Comparison of ENCODE assay signal across 20 cellular contexts in the genomic region with DNA sequence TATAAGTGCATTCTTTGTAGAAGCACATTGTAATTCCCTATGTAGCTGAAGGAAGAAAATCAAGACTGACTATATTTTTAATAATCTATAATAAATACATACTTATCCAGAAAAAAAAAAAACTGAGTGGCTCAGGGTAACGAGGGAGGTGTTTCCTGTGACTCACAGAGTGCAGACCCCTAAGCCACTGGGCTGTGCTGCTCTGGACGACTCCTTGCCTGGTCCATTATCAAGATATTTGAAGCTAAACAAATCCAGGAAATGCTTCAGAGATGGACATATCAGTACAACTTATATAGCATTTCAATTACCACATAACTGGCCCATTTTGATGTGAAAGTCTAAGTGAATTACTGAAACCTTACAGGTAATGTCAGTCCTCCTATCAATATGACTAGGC.
A peak's percentile ranks its signal among the peaks of the same experiment; 100 is the strongest.
DNase-seq lines count a peak whose midpoint lies in the region; ATAC-seq and TF ChIP-seq lines count a peak whose summit lies in the region.
"Had no signal": no experiment of that assay in that cellular context is flagged by ENCODE, and none has a peak within 500 bp of the region (broad histone marks: within the 10 kb centered on the region; RNA-seq: fewer than 3 reads in every experiment).

No MANE protein-coding gene starts in this region.

- H3K9ac ChIP-seq in SK-N-SH: no peak overlapping the region
- H3K9ac ChIP-seq: BLaER1 treated with 17β-estradiol and CSF1 and Interleukin-3, amounts not matched to agents 10 nM and 100 nM had no signal

- H3K4me3 ChIP-seq in SK-N-SH (ENCODE audit: low read depth in 2 of 2, low read length in 1 of 2) (no peak overlapping the region), fibroblast of pulmonary artery (replicated peaks; ENCODE audit: low read depth, low read length) (no peak overlapping the region), ascending aorta (no peak overlapping the region)
- H3K4me3 ChIP-seq: A549; BLaER1 treated with 17β-estradiol and CSF1 and Interleukin-3, amounts not matched to agents 10 nM and 100 nM; GM12878 had no signal

- no peaks in the 10 kb centered on the region for H3K27me3 Mint-ChIP-seq in chondrocyte (ENCODE audit: low read depth)

- TF ChIP-seq EP300 in SK-N-SH (IDR thresholded peaks at IDR 0.05; ENCODE audit: borderline replicate concordance in 1 of 2, low read depth in 1 of 2, low read length in 1 of 2): no peak

- H3K27ac Mint-ChIP-seq in chondrocyte (ENCODE audit: unreplicated experiment): peak overlapping the region; percentile 51
- H3K27ac Mint-ChIP-seq: CD8-positive, alpha-beta T cell; HFFc6 had no signal

- no peak overlapping the region for H3K4me3 Mint-ChIP-seq in chondrocyte (ENCODE audit: unreplicated experiment)
- H3K4me3 Mint-ChIP-seq: CD8-positive, alpha-beta T cell; HFFc6 had no signal

- H3K9me3 ChIP-seq in SK-N-SH: no peaks in the 10 kb centered on the region
- no peaks in the 10 kb centered on the region for H3K9me3 ChIP-seq in ascending aorta
- H3K9me3 ChIP-seq: A549; BLaER1 treated with 17β-estradiol and CSF1 and Interleukin-3, amounts not matched to agents 10 nM and 100 nM had no signal

- H3F3A ChIP-seq in SK-N-SH (replicated peaks; ENCODE audit: insufficient read depth): peaks cover 12% of the 10 kb centered on the region

- no peaks in the 10 kb centered on the region for H3K79me2 ChIP-seq in SK-N-SH (ENCODE audit: insufficient read depth)

- no peaks in the 10 kb centered on the region for H4K20me1 ChIP-seq in SK-N-SH (ENCODE audit: insufficient read depth)
- H4K20me1 ChIP-seq: BLaER1 treated with 17β-estradiol and CSF1 and Interleukin-3, amounts not matched to agents 10 nM and 100 nM had no signal

- DNase-seq in SK-N-SH: no peak
- DNase-seq in chondrocyte (ENCODE audit: low spot score): no peak
- DNase-seq in fibroblast of pulmonary artery (ENCODE audit: low read depth): peak; percentile 38
- no peak for DNase-seq in activated CD8-positive, alpha-beta memory T cell treated with anti-CD3 and anti-CD28 coated beads for 24 hours
- no peak for DNase-seq in NCI-H1694 treated with DMSO at 0.1 percent for 48 hours (lab: John Stamatoyannopoulos, UW)
- no peak for DNase-seq in ascending aorta (ENCODE audit: low spot score in 2 of 2)
- DNase-seq: AML-193; Calu3; CD8-positive, alpha-beta T cell; DMS79 treated with DMSO at 0.1 percent for 48 hours; GOT3; H7; HFFc6 had no signal

- H3K36me3 Mint-ChIP-seq in chondrocyte (ENCODE audit: low read depth): peaks cover 2% of the 10 kb centered on the region

- H3K9me2 ChIP-seq in SK-N-SH: no peaks in the 10 kb centered on the region

- CTCF ChIA-PET in SK-N-SH (lab: Yijun Ruan, JAX): interaction anchor here (1.3 kb wide), 1 partner anchor 470 kb away, joined by 3 read pairs; no protein-coding TSS in a partner anchor

- 40% methylated on average over 2 of the region's 2 CpGs for WGBS in SK-N-SH (ENCODE audit: low lambda C conversion rate)

- 0 out of 2 replicates have a peak overlapping the region, but pooled peaks have one; percentile 8 for H2AFZ ChIP-seq in SK-N-SH (ENCODE audit: low read depth)

- intact Hi-C loops in ascending aorta (cut with DNase I): no loop called here

- ATAC-seq in SK-N-SH treated with all-trans-retinoic acid at 6 μM for 48 hours: no peak
- no peak for ATAC-seq in HG03439 (IDR thresholded peaks at IDR 0.05; ENCODE audit: unreplicated experiment)
- ATAC-seq: A549; CD8-positive, alpha-beta T cell; GM12878; HCT116 had no signal

- H3K4me1 ChIP-seq in SK-N-SH (ENCODE audit: control insufficient read depth in 1 of 2, insufficient read depth in 2 of 2, low read depth in 1 of 2, low read length in 1 of 2) (peaks cover 0 to 12% of the 10 kb centered on the region in 2 experiments; a peak in 2 of 4 replicates), ascending aorta (no peaks in the 10 kb centered on the region)
- H3K4me1 ChIP-seq: A549 had no signal

- no peaks in the 10 kb centered on the region for H3K9me3 Mint-ChIP-seq in chondrocyte (ENCODE audit: low read depth)
- H3K9me3 Mint-ChIP-seq: CD8-positive, alpha-beta T cell; HFFc6 had no signal

- POLR2A ChIA-PET in SK-N-SH (lab: Yijun Ruan, JAX): no interaction called here

- 0 out of 4 replicates have a peak overlapping the region, but pooled peaks of 1 of the 2 experiments have one; percentile 17 for H3K27ac ChIP-seq in SK-N-SH (ENCODE audit: low read depth in 2 of 2, low read length in 1 of 2)
- no peak overlapping the region for H3K27ac ChIP-seq in ascending aorta
- H3K27ac ChIP-seq: 22Rv1; A549; BLaER1 treated with 17β-estradiol and CSF1 and Interleukin-3, amounts not matched to agents 10 nM and 100 nM had no signal

- no peak overlapping the region for H3K4me2 ChIP-seq in SK-N-SH
- H3K4me2 ChIP-seq: A549; BLaER1 treated with 17β-estradiol and CSF1 and Interleukin-3, amounts not matched to agents 10 nM and 100 nM had no signal

- H3K27me3 ChIP-seq in SK-N-SH (ENCODE audit: insufficient read depth) (no peaks in the 10 kb centered on the region), ascending aorta (no peaks in the 10 kb centered on the region)
- H3K27me3 ChIP-seq: BLaER1 treated with 17β-estradiol and CSF1 and Interleukin-3, amounts not matched to agents 10 nM and 100 nM had no signal

- peaks cover 58% of the 10 kb centered on the region for H3K4me1 Mint-ChIP-seq in chondrocyte (ENCODE audit: low read depth)

- TF ChIP-seq CTCF in SK-N-SH (IDR thresholded peaks at IDR 0.05): no peak
- no peak for TF ChIP-seq CTCF in chondrocyte (IDR thresholded peaks at IDR 0.05)
- TF ChIP-seq CTCF in fibroblast of pulmonary artery (IDR thresholded peaks at IDR 0.05; ENCODE audit: low read length, missing control alignments): no peak
- no peak for TF ChIP-seq CTCF in ascending aorta (IDR thresholded peaks at IDR 0.05)

- no peak for TF ChIP-seq RAD21 in SK-N-SH (IDR thresholded peaks at IDR 0.05; ENCODE audit: low read length)

- H3K36me3 ChIP-seq in SK-N-SH (replicated peaks in 1 of 2; ENCODE audit: control insufficient read depth in 1 of 2, insufficient read depth in 2 of 2, low read length in 1 of 2): peaks cover 9 to 16% of the 10 kb centered on the region in 2 experiments
- H3K36me3 ChIP-seq in ascending aorta: no peaks in the 10 kb centered on the region

TF ChIP-seq in SK-N-SH, 30 proteins besides CTCF, POLR2A, EP300 and RAD21 (continues in another document):
- TF ChIP-seq, protein P1, sequence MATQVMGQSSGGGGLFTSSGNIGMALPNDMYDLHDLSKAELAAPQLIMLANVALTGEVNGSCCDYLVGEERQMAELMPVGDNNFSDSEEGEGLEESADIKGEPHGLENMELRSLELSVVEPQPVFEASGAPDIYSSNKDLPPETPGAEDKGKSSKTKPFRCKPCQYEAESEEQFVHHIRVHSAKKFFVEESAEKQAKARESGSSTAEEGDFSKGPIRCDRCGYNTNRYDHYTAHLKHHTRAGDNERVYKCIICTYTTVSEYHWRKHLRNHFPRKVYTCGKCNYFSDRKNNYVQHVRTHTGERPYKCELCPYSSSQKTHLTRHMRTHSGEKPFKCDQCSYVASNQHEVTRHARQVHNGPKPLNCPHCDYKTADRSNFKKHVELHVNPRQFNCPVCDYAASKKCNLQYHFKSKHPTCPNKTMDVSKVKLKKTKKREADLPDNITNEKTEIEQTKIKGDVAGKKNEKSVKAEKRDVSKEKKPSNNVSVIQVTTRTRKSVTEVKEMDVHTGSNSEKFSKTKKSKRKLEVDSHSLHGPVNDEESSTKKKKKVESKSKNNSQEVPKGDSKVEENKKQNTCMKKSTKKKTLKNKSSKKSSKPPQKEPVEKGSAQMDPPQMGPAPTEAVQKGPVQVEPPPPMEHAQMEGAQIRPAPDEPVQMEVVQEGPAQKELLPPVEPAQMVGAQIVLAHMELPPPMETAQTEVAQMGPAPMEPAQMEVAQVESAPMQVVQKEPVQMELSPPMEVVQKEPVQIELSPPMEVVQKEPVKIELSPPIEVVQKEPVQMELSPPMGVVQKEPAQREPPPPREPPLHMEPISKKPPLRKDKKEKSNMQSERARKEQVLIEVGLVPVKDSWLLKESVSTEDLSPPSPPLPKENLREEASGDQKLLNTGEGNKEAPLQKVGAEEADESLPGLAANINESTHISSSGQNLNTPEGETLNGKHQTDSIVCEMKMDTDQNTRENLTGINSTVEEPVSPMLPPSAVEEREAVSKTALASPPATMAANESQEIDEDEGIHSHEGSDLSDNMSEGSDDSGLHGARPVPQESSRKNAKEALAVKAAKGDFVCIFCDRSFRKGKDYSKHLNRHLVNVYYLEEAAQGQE (IDR thresholded peaks at IDR 0.05; ENCODE audit: low read depth, low read length): no peak
- no peak for TF ChIP-seq NFIC (IDR thresholded peaks at IDR 0.05; ENCODE audit: borderline replicate concordance)

TF ChIP-seq in SK-N-SH treated with all-trans-retinoic acid at 6 μM for 48 hours, 23 proteins besides CTCF, POLR2A, EP300 and RAD21 (continues in another document):
- TF ChIP-seq ZC3H10 (CRISPR knock-in tag; IDR thresholded peaks at IDR 0.05): no peak
- no peak for TF ChIP-seq TCF4 (CRISPR knock-in tag; IDR thresholded peaks at IDR 0.05; ENCODE audit: borderline replicate concordance)
- no peak for TF ChIP-seq SNAI2 (CRISPR knock-in tag; IDR thresholded peaks at IDR 0.05)
- TF ChIP-seq ESRRG (CRISPR knock-in tag; IDR thresholded peaks at IDR 0.05): no peak
- TF ChIP-seq, protein P2, sequence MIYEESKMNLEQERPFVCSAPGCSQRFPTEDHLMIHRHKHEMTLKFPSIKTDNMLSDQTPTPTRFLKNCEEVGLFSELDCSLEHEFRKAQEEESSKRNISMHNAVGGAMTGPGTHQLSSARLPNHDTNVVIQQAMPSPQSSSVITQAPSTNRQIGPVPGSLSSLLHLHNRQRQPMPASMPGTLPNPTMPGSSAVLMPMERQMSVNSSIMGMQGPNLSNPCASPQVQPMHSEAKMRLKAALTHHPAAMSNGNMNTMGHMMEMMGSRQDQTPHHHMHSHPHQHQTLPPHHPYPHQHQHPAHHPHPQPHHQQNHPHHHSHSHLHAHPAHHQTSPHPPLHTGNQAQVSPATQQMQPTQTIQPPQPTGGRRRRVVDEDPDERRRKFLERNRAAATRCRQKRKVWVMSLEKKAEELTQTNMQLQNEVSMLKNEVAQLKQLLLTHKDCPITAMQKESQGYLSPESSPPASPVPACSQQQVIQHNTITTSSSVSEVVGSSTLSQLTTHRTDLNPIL (CRISPR knock-in tag; IDR thresholded peaks at IDR 0.05; ENCODE audit: low read depth): no peak
- TF ChIP-seq ZNF70 (CRISPR knock-in tag; IDR thresholded peaks at IDR 0.05): no peak
- TF ChIP-seq ZFP3 (CRISPR knock-in tag; IDR thresholded peaks at IDR 0.05): no peak
- no peak for TF ChIP-seq TOX (CRISPR knock-in tag; IDR thresholded peaks at IDR 0.05; ENCODE audit: borderline replicate concordance)
- TF ChIP-seq ZNF565 (CRISPR knock-in tag; conservative IDR thresholded peaks at IDR 0.05; ENCODE audit: low read depth): no peak
- TF ChIP-seq ZFP30 (CRISPR knock-in tag; IDR thresholded peaks at IDR 0.05): no peak
